ENCODE assay signal across 2 cellular contexts in genomic region chr15:52699457-52699856, GRCh38.
TF ChIP-seq lines count a peak whose summit lies in the region.

No MANE protein-coding gene starts in this region.

TF ChIP-seq in SK-N-SH, 30 proteins besides CTCF, POLR2A, EP300 and RAD21 (continued from another document):
- TF ChIP-seq USF1 (IDR thresholded peaks at IDR 0.05; ENCODE audit: borderline replicate concordance, low read depth) = no peak

TF ChIP-seq in SK-N-SH treated with all-trans-retinoic acid at 6 μM for 48 hours, 23 proteins besides CTCF, POLR2A, EP300 and RAD21 (continued from another document):
- TF ChIP-seq POU6F1 (CRISPR knock-in tag; IDR thresholded peaks at IDR 0.05; ENCODE audit: borderline replicate concordance, low read depth) (no peak), ZC3H10 (CRISPR knock-in tag; IDR thresholded peaks at IDR 0.05) (no peak), ZFP3 (CRISPR knock-in tag; IDR thresholded peaks at IDR 0.05) (no peak), ZNF8 (CRISPR knock-in tag; IDR thresholded peaks at IDR 0.05) (no peak)
